25 cellular contexts compared by ENCODE assay signal in the genomic region with DNA sequence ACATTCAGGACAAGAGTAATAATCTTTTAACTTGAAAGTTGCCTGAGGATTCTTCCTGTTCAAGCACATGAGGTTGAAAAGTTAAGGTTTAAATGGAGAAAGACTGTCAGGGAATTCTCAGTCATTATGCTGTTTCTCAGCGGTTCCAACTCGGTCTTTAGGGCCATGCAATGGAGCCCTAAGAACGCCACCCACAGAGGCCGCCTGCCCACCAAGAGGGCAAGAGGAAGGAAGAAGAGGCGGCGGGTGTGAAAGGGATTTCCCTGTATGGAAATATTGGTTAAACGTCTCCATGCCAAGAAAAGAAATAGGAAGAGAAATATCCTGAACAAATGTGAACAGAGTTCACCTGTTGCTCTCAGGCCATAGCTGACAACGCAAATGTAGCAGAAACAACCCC.
"Had no signal": no experiment of that assay in that cellular context is flagged by ENCODE, and none has a peak within 500 bp of the region (broad histone marks: within the 10 kb centered on the region; RNA-seq: fewer than 3 reads in every experiment).

No MANE protein-coding gene starts in this region.

- H3K4me1 ChIP-seq: parathyroid adenoma, psoas muscle, right lobe of liver, sigmoid colon, stomach, thyroid gland, upper lobe of right lung, uterus had no signal

- H2AFZ ChIP-seq: parathyroid adenoma had no signal

- DNase-seq: naive thymus-derived CD4-positive, alpha-beta T cell; natural killer cell; occipital lobe; ovary; posterior cingulate gyrus; psoas muscle; right cardiac atrium; right lobe of liver; sigmoid colon; small intestine; stimulated activated CD4-positive, alpha-beta T cell treated with anti-CD3 and anti-CD28 coated beads, Interleukin-15, amount 100 ng/mL, for 24 hours; stimulated activated CD4-positive, alpha-beta T cell treated with anti-CD3 and anti-CD28 coated beads, Interleukin-2, amount 100 ng/mL, for 24 hours; stimulated activated CD4-positive, alpha-beta T cell treated with anti-CD3 and anti-CD28 coated beads, Interleukin-2, amount 100 ng/mL, for 48 hours; stimulated activated CD4-positive, alpha-beta T cell treated with anti-CD3 and anti-CD28 coated beads, Interleukin-4, amount 100 ng/mL, for 24 hours; stimulated activated naive B cell treated with anti-CD40 and anti-IgM and Interleukin-4, amounts not matched to agents 10 μg/mL and 1 μg/mL and 100 μg/mL, for 72 hours; stimulated activated naive CD4-positive, alpha-beta T cell treated with Interleukin-2 at 50 U/mL for 16 hours; stomach; thyroid gland; trophoblast cell; upper lobe of right lung; uterus had no signal

- H3K27me3 ChIP-seq: ovary, right lobe of liver, sigmoid colon, stomach, thyroid gland, tibial nerve, upper lobe of right lung, uterus had no signal

- H3K79me2 ChIP-seq: parathyroid adenoma had no signal

- H3K9ac ChIP-seq: parathyroid adenoma had no signal

- H3K4me3 ChIP-seq: ovary, psoas muscle, right lobe of liver, sigmoid colon, stomach, thoracic aorta, thyroid gland, tibial nerve, upper lobe of right lung, uterus had no signal

- H3K27ac ChIP-seq: ovary, parathyroid adenoma, psoas muscle, right lobe of liver, sigmoid colon, stomach, thoracic aorta, thyroid gland, tibial nerve, upper lobe of right lung, uterus had no signal

- ATAC-seq: naive thymus-derived CD4-positive, alpha-beta T cell; natural killer cell; psoas muscle; right cardiac atrium; right lobe of liver; stimulated activated effector memory CD8-positive, alpha-beta T cell treated with anti-CD3 and anti-CD28 coated beads, Interleukin-12 subunit alpha, Interleukin-12 subunit beta, amount 100 ng/mL, for 72 hours; upper lobe of right lung had no signal

- H3K9me3 ChIP-seq: ovary, psoas muscle, right lobe of liver, thoracic aorta, thyroid gland, upper lobe of right lung, uterus had no signal

- H3K36me3 ChIP-seq: ovary, right lobe of liver, sigmoid colon, stomach, thoracic aorta, thyroid gland, tibial nerve, upper lobe of right lung, uterus had no signal
